6 cellular contexts compared by ENCODE assay signal in the genomic region with DNA sequence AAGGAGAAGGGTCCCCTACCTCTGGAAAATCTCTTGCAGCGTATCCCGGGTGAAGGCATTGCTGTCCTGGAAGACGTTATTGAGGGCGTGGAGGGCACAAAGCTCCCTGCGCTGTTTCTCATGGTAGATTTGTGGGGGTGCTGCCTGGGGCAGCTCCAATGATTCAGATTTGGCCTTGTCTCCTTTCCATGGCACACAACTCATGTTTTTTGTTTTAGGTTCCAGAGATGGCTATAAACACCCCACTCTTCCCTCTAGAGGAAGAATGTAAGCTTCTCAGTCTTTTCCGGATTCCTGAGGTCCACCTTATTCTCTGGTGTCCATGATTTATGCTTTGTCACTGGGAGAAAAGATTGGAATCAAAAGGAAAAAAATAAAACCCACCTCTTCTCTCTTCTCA. TPM values are rescaled to one million over a fixed set of nuclear protein-coding genes. Genes with fewer than 3 reads are reported as not detected.
DNase-seq lines count a peak whose midpoint lies in the region; ATAC-seq and TF ChIP-seq lines count a peak whose summit lies in the region.

No MANE protein-coding gene starts in this region.

- H3K4me3 ChIP-seq in endodermal cell (ENCODE audit: low read length) (peak overlapping the region; percentile 86), sigmoid colon (peak overlapping the region; percentile 72 to 98 (median 88))

- H3K27me3 ChIP-seq in endodermal cell (ENCODE audit: control insufficient read depth, insufficient read depth, low read length, poor library complexity, severe bottlenecking) (no peaks in the 10 kb centered on the region), sigmoid colon (no peaks in the 10 kb centered on the region)

- no peak for TF ChIP-seq EP300 in sigmoid colon (IDR thresholded peaks at IDR 0.05)

- H3K36me3 ChIP-seq in endodermal cell (ENCODE audit: control insufficient read depth, insufficient read depth, low read length) (peaks cover 5% of the 10 kb centered on the region), sigmoid colon (no peaks in the 10 kb centered on the region)

- no peak for DNase-seq in activated CD4-positive, alpha-beta T cell treated with anti-CD3 and anti-CD28 coated beads for 36 hours
- no peak for DNase-seq in activated CD4-positive, alpha-beta T cell treated with anti-CD3 and anti-CD28 coated beads, Interleukin-2, amount 50 U/mL, for 48 hours
- DNase-seq in endodermal cell (no peak), sigmoid colon (peak; percentile 58)

- ATAC-seq in activated CD4-positive, alpha-beta T cell treated with anti-CD3 and anti-CD28 coated beads for 36 hours = no peak
- ATAC-seq in HG02642 (IDR thresholded peaks at IDR 0.05; ENCODE audit: poor library complexity, unreplicated experiment) (no peak), HG02938 (IDR thresholded peaks at IDR 0.05; ENCODE audit: unreplicated experiment) (no peak)

- intact Hi-C loops in activated CD4-positive, alpha-beta T cell treated with anti-CD3 and anti-CD28 coated beads for 36 hours (cut with DNase I, micrococcal nuclease) = loop anchor here in 1 of 2 experiments (1.0 to 10.0 kb wide), 7 partner anchors 43 to 1091 kb away; partner anchors contain the start of genes ATF4, CBX7, CBY1 and CSNK1E
- intact Hi-C loops in sigmoid colon (cut with DNase I) = loop anchor here (2.0 to 5.0 kb wide), 2 partner anchors 55 to 618 kb away; partner anchors contain the start of genes RPL3 and SUN2

- no peak for TF ChIP-seq CTCF in endodermal cell (conservative IDR thresholded peaks at IDR 0.05)
- TF ChIP-seq CTCF in sigmoid colon (IDR thresholded peaks at IDR 0.05) = no peak

- H3K9me3 ChIP-seq in endodermal cell (ENCODE audit: control insufficient read depth, low read length) (no peaks in the 10 kb centered on the region), sigmoid colon (no peaks in the 10 kb centered on the region)

- H3K4me1 ChIP-seq in endodermal cell (ENCODE audit: control insufficient read depth, insufficient read depth, low read length) (peaks cover 5% of the 10 kb centered on the region), sigmoid colon (peaks cover 0 to 57% (median 53%) of the 10 kb centered on the region in 4 donors)

- peaks cover 42% of the 10 kb centered on the region for H3K36me3 Mint-ChIP-seq in activated CD4-positive, alpha-beta T cell treated with anti-CD3 and anti-CD28 coated beads for 36 hours (ENCODE audit: low read depth)
- H3K36me3 Mint-ChIP-seq in endodermal cell (ENCODE audit: low read depth) = peaks cover 23% of the 10 kb centered on the region

- H3K27ac Mint-ChIP-seq in activated CD4-positive, alpha-beta T cell treated with anti-CD3 and anti-CD28 coated beads for 36 hours = peak overlapping the region; percentile 95
- peak overlapping the region; percentile 95 for H3K27ac Mint-ChIP-seq in endodermal cell

- peak overlapping the region; percentile 87 for H3K9ac ChIP-seq in endodermal cell (ENCODE audit: extremely low read depth, low read length, poor library complexity, severe bottlenecking)

- H3K27ac ChIP-seq in endodermal cell (ENCODE audit: low read depth, low read length) (no peak overlapping the region), sigmoid colon (peak overlapping the region; percentile 91 to 100 (median 99))

- no peaks in the 10 kb centered on the region for H3K9me3 Mint-ChIP-seq in activated CD4-positive, alpha-beta T cell treated with anti-CD3 and anti-CD28 coated beads for 36 hours (ENCODE audit: low read depth)
- no peaks in the 10 kb centered on the region for H3K9me3 Mint-ChIP-seq in endodermal cell

- CTCF ChIA-PET in activated CD4-positive, alpha-beta T cell treated with anti-CD3 and anti-CD28 coated beads for 36 hours (lab: Charles Lee) = interaction anchor here (1.0 to 3.4 kb wide), 4 partner anchors 17 to 53 kb away, joined by 3 to 34 read pairs (median 4); partner anchors contain the start of gene TOMM22

- no peak for TF ChIP-seq POLR2A in sigmoid colon (IDR thresholded peaks at IDR 0.05)

- peaks cover 60% of the 10 kb centered on the region for H3K4me1 Mint-ChIP-seq in activated CD4-positive, alpha-beta T cell treated with anti-CD3 and anti-CD28 coated beads for 36 hours
- peaks cover 41% of the 10 kb centered on the region for H3K4me1 Mint-ChIP-seq in endodermal cell

- peak overlapping the region; percentile 95 for H3K4me3 Mint-ChIP-seq in activated CD4-positive, alpha-beta T cell treated with anti-CD3 and anti-CD28 coated beads for 36 hours
- peak overlapping the region; percentile 82 for H3K4me3 Mint-ChIP-seq in endodermal cell

- no peaks in the 10 kb centered on the region for H3K27me3 Mint-ChIP-seq in activated CD4-positive, alpha-beta T cell treated with anti-CD3 and anti-CD28 coated beads for 36 hours
- H3K27me3 Mint-ChIP-seq in endodermal cell (ENCODE audit: insufficient read depth) = no peaks in the 10 kb centered on the region

- POLR2A ChIA-PET in activated CD4-positive, alpha-beta T cell treated with anti-CD3 and anti-CD28 coated beads for 36 hours (lab: Charles Lee) = interaction anchor here (0.8 to 2.2 kb wide), 2 partner anchors 16 to 18 kb away, joined by 3 to 13 read pairs; partner anchors contain the start of gene TOMM22

- WGBS in endodermal cell (ENCODE audit: insufficient coverage in 1 of 2, insufficient read length in 1 of 2), 2 experiments = 42 to 50% methylated on average over 5 to 6 of the region's 6 CpGs
- WGBS in sigmoid colon, 2 donors = 8 to 47% methylated on average over 6 of the region's 6 CpGs

RNA-seq across cellular contexts. Expression of gene JOSD1, which starts 1.0 kb away (rescaled TPM):
- total RNA-seq in activated CD4-positive, alpha-beta T cell treated with anti-CD3 and anti-CD28 coated beads for 36 hours = 10 to 100 TPM; 68.0 to 77.7 TPM
- total RNA-seq in endodermal cell = 10 to 100 TPM; 21.2 to 26.7 TPM
- 35.3 TPM for polyA plus RNA-seq in endodermal cell (2013, experiment 1 of 2)
- 33.0 TPM for polyA plus RNA-seq in endodermal cell (2013, experiment 2 of 2)
- total RNA-seq in sigmoid colon = 10 to 100 TPM; 34.9 to 46.0 (median 36.8) TPM
- 10 to 100 TPM; 57.6 to 94.6 (median 74.5) TPM for polyA plus RNA-seq in sigmoid colon

RNA-seq across cellular contexts. Expression of gene GTPBP1, which starts 6.0 kb away (rescaled TPM):
- total RNA-seq in activated CD4-positive, alpha-beta T cell treated with anti-CD3 and anti-CD28 coated beads for 36 hours = 10 to 100 TPM; 88.6 to 92.8 TPM
- total RNA-seq in endodermal cell (10 to 100 TPM; 79.0 to 86.1 TPM), sigmoid colon (10 to 100 TPM; 23.5 to 46.2 (median 31.0) TPM)
- 50.9 TPM for polyA plus RNA-seq in endodermal cell (2013, experiment 1 of 2)
- polyA plus RNA-seq in endodermal cell (2013, experiment 2 of 2) = 49.5 TPM
- polyA plus RNA-seq in sigmoid colon = 10 to 100 TPM; 15.0 to 59.1 (median 21.0) TPM

RNA-seq across cellular contexts. Expression of gene TOMM22, which starts 18.0 kb away (rescaled TPM):
- total RNA-seq in activated CD4-positive, alpha-beta T cell treated with anti-CD3 and anti-CD28 coated beads for 36 hours = 100 to 1,000 TPM; 146 to 155 TPM
- total RNA-seq in endodermal cell (100 to 1,000 TPM; 114 to 119 TPM), sigmoid colon (10 to 100 TPM; 37.7 to 50.2 (median 40.5) TPM)
- polyA plus RNA-seq in endodermal cell (2013, experiment 1 of 2) = 88.4 TPM
- polyA plus RNA-seq in endodermal cell (2013, experiment 2 of 2) = 72.7 TPM
- polyA plus RNA-seq in sigmoid colon = 10 to 100 TPM; 56.9 to 65.2 (median 64.3) TPM

RNA-seq across cellular contexts. Expression of gene CBY1, which starts 43.3 kb away (rescaled TPM):
- 10 to 100 TPM in 1 of 2 experiments, 1 to 10 TPM in 1; 9.8 to 11.6 TPM for total RNA-seq in activated CD4-positive, alpha-beta T cell treated with anti-CD3 and anti-CD28 coated beads for 36 hours
- 10 to 100 TPM; 40.7 to 60.9 TPM for total RNA-seq in endodermal cell
- 40.6 TPM for polyA plus RNA-seq in endodermal cell (2013, experiment 1 of 2)
- polyA plus RNA-seq in endodermal cell (2013, experiment 2 of 2) = 40.8 TPM
- total RNA-seq in sigmoid colon = 10 to 100 TPM; 23.6 to 47.8 (median 39.3) TPM
- polyA plus RNA-seq in sigmoid colon = 10 to 100 TPM; 33.6 to 35.6 (median 34.7) TPM

RNA-seq across cellular contexts. Expression of gene FAM227A, which starts 43.6 kb away (rescaled TPM):
- under 1 TPM; 0.30 to 0.63 TPM for total RNA-seq in activated CD4-positive, alpha-beta T cell treated with anti-CD3 and anti-CD28 coated beads for 36 hours
- total RNA-seq in endodermal cell (10 to 100 TPM in 1 of 2 donors, 1 to 10 TPM in 1; 9.1 to 14.9 TPM), sigmoid colon (1 to 10 TPM in 1 of 4 donors, under 1 TPM in 3; 0.55 to 3.2 (median 0.80) TPM)
- polyA plus RNA-seq in endodermal cell (2013, experiment 1 of 2) = 7.4 TPM
- 7.1 TPM for polyA plus RNA-seq in endodermal cell (2013, experiment 2 of 2)
- polyA plus RNA-seq in sigmoid colon = under 1 TPM in 2 of 3 donors, not detected in 1; 0.23 to 0.41 TPM
